Comparison of ENCODE assay signal across 1 cellular context in the genomic region with DNA sequence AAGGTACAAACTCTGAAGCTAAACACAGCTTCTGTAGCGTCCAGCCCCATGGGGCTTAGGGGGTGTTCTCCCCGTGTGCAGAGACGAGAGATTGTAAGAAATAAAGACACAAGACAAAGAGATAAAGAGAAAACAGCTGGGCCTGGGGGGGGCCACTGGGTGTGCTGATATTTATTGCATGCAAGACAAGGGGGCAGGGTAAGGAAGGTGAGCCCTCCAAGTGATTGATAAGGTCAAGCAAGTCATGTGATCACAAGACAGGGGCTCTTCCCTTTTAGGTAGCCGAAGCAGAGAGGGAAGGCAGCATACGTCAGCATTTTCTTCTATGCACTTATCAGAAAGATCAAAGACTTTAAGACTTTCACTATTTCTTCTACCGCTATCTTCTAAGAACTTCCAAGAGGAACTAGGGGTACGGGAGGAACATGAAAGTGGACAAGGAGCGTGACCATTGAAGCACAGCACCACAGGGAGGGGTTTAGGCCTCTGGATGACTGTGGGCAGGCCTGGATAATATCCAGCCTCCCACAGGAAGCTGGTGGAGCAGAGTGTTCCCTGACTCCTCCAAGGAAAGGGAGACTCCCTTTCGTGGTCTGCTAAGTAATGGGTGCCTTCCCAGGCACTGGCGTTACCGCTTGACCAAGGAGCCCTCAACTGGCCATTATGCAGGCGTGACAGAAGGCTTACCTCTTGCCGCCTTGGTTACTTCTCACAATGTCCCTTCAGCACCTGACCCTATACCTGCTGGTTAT.
A peak's percentile ranks its signal among the peaks of the same experiment; 100 is the strongest.
TF ChIP-seq lines count a peak whose summit lies in the region.

No MANE protein-coding gene starts in this region.

TF ChIP-seq in A549, 52 proteins besides CTCF, POLR2A, EP300 and RAD21:
- 0 out of 2 replicates have a peak, but pooled peaks have one; percentile 39 for TF ChIP-seq POLR2AphosphoS2 (conservative IDR thresholded peaks at IDR 0.05; ENCODE audit: low read length)
